In genomic region chr16:22206013-22206846, GRCh38 we compare ENCODE assay signal across 8 cellular contexts. TPM values are rescaled to one million over a fixed set of nuclear protein-coding genes. Genes with fewer than 3 reads are reported as not detected.
DNase-seq lines count a peak whose midpoint lies in the region; ATAC-seq and TF ChIP-seq lines count a peak whose summit lies in the region.

EEF2K (plus strand) TSS chr16:22206278; CDS start chr16:22225730, 19,452 bp downstream.

- no peaks in the 10 kb centered on the region for H3K36me3 ChIP-seq in ectodermal cell (ENCODE audit: control insufficient read depth, insufficient read depth, low read length)

- peak within 1 kb of the TSS; percentile 81 for H3K4me3 ChIP-seq in ectodermal cell (ENCODE audit: insufficient read depth, low read depth, low read length)

- H3K27ac Mint-ChIP-seq in CD4-positive, alpha-beta T cell = peak within 1 kb of the TSS; percentile 79
- H3K27ac Mint-ChIP-seq in activated CD8-positive, alpha-beta T cell treated with anti-CD3 and anti-CD28 coated beads, Interleukin-2, amount 10 ng/mL, durations not matched to agents 7 days and 5 days = peak within 1 kb of the TSS; percentile 78

- TF ChIP-seq CTCF in CD4-positive, alpha-beta T cell (IDR thresholded peaks at IDR 0.05) = peak; percentile 81

- ATAC-seq in CD4-positive, alpha-beta T cell (ENCODE audit: poor library complexity) = peak; percentile 91
- ATAC-seq in GM19395 (IDR thresholded peaks at IDR 0.05; ENCODE audit: unreplicated experiment) (peak; percentile 84), HG03565 (IDR thresholded peaks at IDR 0.05; ENCODE audit: unreplicated experiment) (peak; percentile 69)
- ATAC-seq in activated CD8-positive, alpha-beta T cell treated with anti-CD3 and anti-CD28 coated beads, Interleukin-2, amount 10 ng/mL, durations not matched to agents 7 days and 5 days = peak; percentile 94

- H3K4me3 Mint-ChIP-seq in CD4-positive, alpha-beta T cell = peak within 1 kb of the TSS; percentile 96
- peak within 1 kb of the TSS; percentile 80 for H3K4me3 Mint-ChIP-seq in activated CD8-positive, alpha-beta T cell treated with anti-CD3 and anti-CD28 coated beads, Interleukin-2, amount 10 ng/mL, durations not matched to agents 7 days and 5 days

- H3K4me1 ChIP-seq in ectodermal cell (ENCODE audit: control insufficient read depth, insufficient read depth, low read length) = no peaks in the 10 kb centered on the region

- CTCF ChIA-PET in CD4-positive, alpha-beta T cell (lab: Charles Lee) = interaction anchor here (0.7 to 3.7 kb wide), 7 partner anchors 10 to 549 kb away, joined by 3 to 20 read pairs (median 7); partner anchors contain the start of gene POLR3E
- CTCF ChIA-PET in activated CD8-positive, alpha-beta T cell treated with anti-CD3 and anti-CD28 coated beads, Interleukin-2, amount 10 ng/mL, durations not matched to agents 7 days and 5 days (lab: Charles Lee) = interaction anchor here (0.6 to 22.2 kb wide), 21 partner anchors 10 to 100 kb away, joined by 3 to 355 read pairs (median 4); partner anchors contain the start of gene POLR3E

- H3K27ac ChIP-seq in CD4-positive, alpha-beta T cell (ENCODE audit: low read depth, low read length) = peak within 1 kb of the TSS; percentile 51
- H3K27ac ChIP-seq in ectodermal cell (ENCODE audit: insufficient read depth, low read depth, low read length, poor library complexity, severe bottlenecking) = no peak within 1 kb of the TSS

- H3K27me3 Mint-ChIP-seq in CD4-positive, alpha-beta T cell = no peaks in the 10 kb centered on the region
- no peaks in the 10 kb centered on the region for H3K27me3 Mint-ChIP-seq in activated CD8-positive, alpha-beta T cell treated with anti-CD3 and anti-CD28 coated beads, Interleukin-2, amount 10 ng/mL, durations not matched to agents 7 days and 5 days (ENCODE audit: low read depth)

- DNase-seq in CD4-positive, alpha-beta T cell = peak; percentile 60 to 81 (median 74)
- DNase-seq in NCI-H774 (lab: John Stamatoyannopoulos, UW) (peak; percentile 90), lung microvascular endothelial cell (ENCODE audit: low read depth in 2 of 2) (peak; percentile 89 to 95)
- peak; percentile 90 for DNase-seq in activated CD8-positive, alpha-beta T cell treated with anti-CD3 and anti-CD28 coated beads, Interleukin-2, amount 10 ng/mL, durations not matched to agents 7 days and 5 days
- peak; percentile 68 to 93 (median 81) for DNase-seq in stimulated activated CD4-positive, alpha-beta T cell treated with anti-CD3 and anti-CD28 coated beads, TNF-alpha, amount 100 ng/mL, for 48 hours (ENCODE audit: low read depth in 3 of 3)

- no peaks in the 10 kb centered on the region for H3K9me3 Mint-ChIP-seq in CD4-positive, alpha-beta T cell
- no peaks in the 10 kb centered on the region for H3K9me3 Mint-ChIP-seq in activated CD8-positive, alpha-beta T cell treated with anti-CD3 and anti-CD28 coated beads, Interleukin-2, amount 10 ng/mL, durations not matched to agents 7 days and 5 days (ENCODE audit: insufficient read depth)

- peaks cover 36% of the 10 kb centered on the region for H3K4me1 Mint-ChIP-seq in CD4-positive, alpha-beta T cell (ENCODE audit: low read depth)
- H3K4me1 Mint-ChIP-seq in activated CD8-positive, alpha-beta T cell treated with anti-CD3 and anti-CD28 coated beads, Interleukin-2, amount 10 ng/mL, durations not matched to agents 7 days and 5 days (ENCODE audit: low read depth) = peaks cover 40% of the 10 kb centered on the region

- peaks cover 4% of the 10 kb centered on the region for H3K36me3 Mint-ChIP-seq in CD4-positive, alpha-beta T cell (ENCODE audit: low read depth)
- H3K36me3 Mint-ChIP-seq in activated CD8-positive, alpha-beta T cell treated with anti-CD3 and anti-CD28 coated beads, Interleukin-2, amount 10 ng/mL, durations not matched to agents 7 days and 5 days (ENCODE audit: low read depth) = peaks cover 18% of the 10 kb centered on the region

- intact Hi-C loops in CD4-positive, alpha-beta T cell (cut with DNase I, micrococcal nuclease) = loop anchor here in 1 of 2 experiments (1.0 to 5.0 kb wide), 3 partner anchors 37 to 171 kb away; partner anchors contain the start of gene POLR3E

- POLR2A ChIA-PET in CD4-positive, alpha-beta T cell (lab: Charles Lee) = interaction anchor here (0.6 to 7.9 kb wide), 6 partner anchors 13 to 1442 kb away, joined by 3 to 107 read pairs (median 6); partner anchors contain the start of genes MOSMO and POLR3E
- POLR2A ChIA-PET in activated CD8-positive, alpha-beta T cell treated with anti-CD3 and anti-CD28 coated beads, Interleukin-2, amount 10 ng/mL, durations not matched to agents 7 days and 5 days (lab: Charles Lee) = interaction anchor here (0.6 to 2.6 kb wide), 9 partner anchors 9 to 254 kb away, joined by 3 to 15 read pairs (median 5); partner anchors contain the start of gene POLR3E

- no peaks in the 10 kb centered on the region for H3K27me3 ChIP-seq in CD4-positive, alpha-beta T cell (ENCODE audit: control insufficient read depth, insufficient read depth, low read length)
- H3K27me3 ChIP-seq in ectodermal cell (ENCODE audit: control insufficient read depth, insufficient read depth, low read length, poor library complexity, severe bottlenecking) = peaks cover 10% of the 10 kb centered on the region

- H3K9me3 ChIP-seq in CD4-positive, alpha-beta T cell (ENCODE audit: control insufficient read depth, low read length) = no peaks in the 10 kb centered on the region
- no peaks in the 10 kb centered on the region for H3K9me3 ChIP-seq in ectodermal cell (ENCODE audit: control insufficient read depth, low read length)

- WGBS in ectodermal cell, 2 experiments = 0% methylated on average over 74 of the region's 74 CpGs

RNA-seq across cellular contexts. Expression of gene EEF2K, which starts in this region (rescaled TPM):
- total RNA-seq in CD4-positive, alpha-beta T cell = 10 to 100 TPM; 10.1 to 13.2 TPM
- total RNA-seq in activated CD8-positive, alpha-beta T cell treated with anti-CD3 and anti-CD28 coated beads, Interleukin-2, amount 10 ng/mL, durations not matched to agents 7 days and 5 days = 10 to 100 TPM; 27.7 to 28.9 TPM
- 9.8 TPM for polyA plus RNA-seq in ectodermal cell (2013, experiment 1 of 4)
- polyA plus RNA-seq in ectodermal cell (2013, experiment 2 of 4) = 10.2 TPM
- polyA plus RNA-seq in ectodermal cell (2013, experiment 3 of 4) = 5.8 TPM
- 6.4 TPM for polyA plus RNA-seq in ectodermal cell (2013, experiment 4 of 4)
- total RNA-seq in lung microvascular endothelial cell = 33.3 and 36.7 TPM in 2 replicates
